Comparison of ENCODE assay signal across 26 cellular contexts in genomic region chr12:69756088-69756731, GRCh38. TPM values are rescaled to one million over a fixed set of nuclear protein-coding genes. Genes with fewer than 3 reads are reported as not detected.
DNase-seq lines count a peak whose midpoint lies in the region; ATAC-seq and TF ChIP-seq lines count a peak whose summit lies in the region.
"Had no signal": no experiment of that assay in that cellular context is flagged by ENCODE, and none has a peak within 500 bp of the region (broad histone marks: within the 10 kb centered on the region; RNA-seq: fewer than 3 reads in every experiment).

No MANE protein-coding gene starts in this region.

- DNase-seq in Right ventricle myocardium superior (no peak), left cardiac atrium (no peak), heart right ventricle (no peak), left ventricle myocardium inferior (no peak), right atrium auricular region (ENCODE audit: low spot score) (no peak), posterior cingulate gyrus (no peak)
- DNase-seq: 8988T; ACHN; BE2C; C1 segment of cervical spinal cord; CD4-positive, alpha-beta memory T cell; CD4-positive, CD25-positive, alpha-beta regulatory T cell; CD8-positive, alpha-beta memory T cell; COR-L47; DMS 273 treated with DMSO at 0.1 percent for 48 hours; DMS153; DMS53; DMS79; DND-41; EL; GDM1 had no signal

- ATAC-seq in Right ventricle myocardium superior (ENCODE audit: poor library complexity), result peak; percentile 81
- no peak for ATAC-seq in left cardiac atrium
- peak in 5 of 8 donors; percentile 45 to 75 (median 62) for ATAC-seq in heart right ventricle
- no peak for ATAC-seq in GM18873 (IDR thresholded peaks at IDR 0.05; ENCODE audit: low FRiP score, unreplicated experiment)
- ATAC-seq: GM12878 had no signal

- peak overlapping the region in 1 of 10 donors; percentile 9 for H3K27ac ChIP-seq in heart right ventricle
- H3K27ac ChIP-seq in left ventricle myocardium inferior (replicated peaks), result peak overlapping the region; percentile 47
- H3K27ac ChIP-seq in right atrium auricular region, result peak overlapping the region; percentile 31 to 57
- H3K27ac ChIP-seq: BLaER1 had no signal

- H3K27me3 ChIP-seq in heart right ventricle (no peaks in the 10 kb centered on the region), left ventricle myocardium inferior (ENCODE audit: low read depth) (no peaks in the 10 kb centered on the region), right atrium auricular region (no peaks in the 10 kb centered on the region)
- H3K27me3 ChIP-seq: BLaER1 had no signal

- WGBS in heart right ventricle, 2 donors, result 47 to 59% methylated on average over 6 of the region's 6 CpGs

- peaks cover 0 to 4% (median 0%) of the 10 kb centered on the region in 9 donors for H3K4me1 ChIP-seq in heart right ventricle
- peaks cover 2% of the 10 kb centered on the region for H3K4me1 ChIP-seq in left ventricle myocardium inferior
- H3K4me1 ChIP-seq in right atrium auricular region, result no peaks in the 10 kb centered on the region
- H3K4me1 ChIP-seq: BE2C, BLaER1 had no signal

- TF ChIP-seq CTCF in heart right ventricle (IDR thresholded peaks at IDR 0.05), result no peak
- no peak for TF ChIP-seq CTCF in left ventricle myocardium inferior (IDR thresholded peaks at IDR 0.05; ENCODE audit: borderline replicate concordance)
- TF ChIP-seq CTCF in right atrium auricular region (IDR thresholded peaks at IDR 0.05), result no peak

- intact Hi-C loops in Right ventricle myocardium superior (cut with DNase I), result no loop called here
- intact Hi-C loops in left cardiac atrium (cut with DNase I), result no loop called here
- intact Hi-C loops in heart right ventricle (cut with DNase I), result no loop called here
- intact Hi-C loops in left ventricle myocardium inferior (cut with micrococcal nuclease), result no loop called here
- intact Hi-C loops in posterior cingulate gyrus (cut with DNase I), result no loop called here

- peaks cover 0 to 25% (median 6%) of the 10 kb centered on the region in 11 donors for H3K9me3 ChIP-seq in heart right ventricle
- H3K9me3 ChIP-seq in left ventricle myocardium inferior (replicated peaks), result peaks cover 23% of the 10 kb centered on the region
- peaks cover 0 to 9% of the 10 kb centered on the region in 2 donors for H3K9me3 ChIP-seq in right atrium auricular region
- H3K9me3 ChIP-seq: BE2C had no signal

- H3K4me3 ChIP-seq in heart right ventricle (peak overlapping the region in 2 of 10 donors; percentile 1 to 12), left ventricle myocardium inferior (peak overlapping the region; percentile 51), right atrium auricular region (no peak overlapping the region)
- H3K4me3 ChIP-seq: BLaER1, GM12878 had no signal

- H3K36me3 ChIP-seq in heart right ventricle, result peaks cover 0 to 22% (median 4%) of the 10 kb centered on the region in 9 donors
- H3K36me3 ChIP-seq in left ventricle myocardium inferior, result peaks cover 11% of the 10 kb centered on the region
- no peaks in the 10 kb centered on the region for H3K36me3 ChIP-seq in right atrium auricular region
- H3K36me3 ChIP-seq: BE2C had no signal

RNA-seq across cellular contexts. Expression of gene RAB3IP, which starts 17.6 kb away (rescaled TPM):
- 20.3 TPM for total RNA-seq in Right ventricle myocardium superior
- 10 to 100 TPM; 16.2 to 26.0 TPM for total RNA-seq in left cardiac atrium
- 10 to 100 TPM; 14.2 to 33.3 (median 24.8) TPM for total RNA-seq in heart right ventricle
- polyA plus RNA-seq in heart right ventricle, result 10 to 100 TPM; 16.1 to 18.4 TPM
- total RNA-seq in left ventricle myocardium inferior, result 23.0 TPM
- 10 to 100 TPM; 27.2 to 37.1 TPM for total RNA-seq in right atrium auricular region
- total RNA-seq: G401 had no signal

RNA-seq across cellular contexts. Expression of gene BEST3, which starts 57.1 kb away (rescaled TPM):
- total RNA-seq in Right ventricle myocardium superior (0.48 TPM), left cardiac atrium (under 1 TPM in 1 of 2 donors, not detected in 1; 0.29 TPM), heart right ventricle (under 1 TPM in 7 of 10 donors, not detected in 3; 0.09 to 0.64 (median 0.44) TPM), left ventricle myocardium inferior (0.80 TPM), right atrium auricular region (1 to 10 TPM in 1 of 2 donors, not detected in 1; 1.4 TPM)
- polyA plus RNA-seq in heart right ventricle, result under 1 TPM; 0.07 to 0.35 TPM
- total RNA-seq: CD4-positive, alpha-beta memory T cell; CD4-positive, CD25-positive, alpha-beta regulatory T cell; CD8-positive, alpha-beta memory T cell; GM12878 had no signal
- polyA plus RNA-seq: CD14-positive monocyte; CD4-positive, alpha-beta memory T cell; CD4-positive, CD25-positive, alpha-beta regulatory T cell; CD8-positive, alpha-beta memory T cell; GM12878 had no signal

Comparison
In these comparisons a context has a peak if more than half of its experiments do, and no peak if none do; other contexts are left out.
1. ATAC-seq: peak in Right ventricle myocardium superior (single experiment) and heart right ventricle (5 of 8); none in left cardiac atrium (0 of 2) and GM18873 (single experiment).